ENCODE assay signal across 18 cellular contexts in the genomic region with DNA sequence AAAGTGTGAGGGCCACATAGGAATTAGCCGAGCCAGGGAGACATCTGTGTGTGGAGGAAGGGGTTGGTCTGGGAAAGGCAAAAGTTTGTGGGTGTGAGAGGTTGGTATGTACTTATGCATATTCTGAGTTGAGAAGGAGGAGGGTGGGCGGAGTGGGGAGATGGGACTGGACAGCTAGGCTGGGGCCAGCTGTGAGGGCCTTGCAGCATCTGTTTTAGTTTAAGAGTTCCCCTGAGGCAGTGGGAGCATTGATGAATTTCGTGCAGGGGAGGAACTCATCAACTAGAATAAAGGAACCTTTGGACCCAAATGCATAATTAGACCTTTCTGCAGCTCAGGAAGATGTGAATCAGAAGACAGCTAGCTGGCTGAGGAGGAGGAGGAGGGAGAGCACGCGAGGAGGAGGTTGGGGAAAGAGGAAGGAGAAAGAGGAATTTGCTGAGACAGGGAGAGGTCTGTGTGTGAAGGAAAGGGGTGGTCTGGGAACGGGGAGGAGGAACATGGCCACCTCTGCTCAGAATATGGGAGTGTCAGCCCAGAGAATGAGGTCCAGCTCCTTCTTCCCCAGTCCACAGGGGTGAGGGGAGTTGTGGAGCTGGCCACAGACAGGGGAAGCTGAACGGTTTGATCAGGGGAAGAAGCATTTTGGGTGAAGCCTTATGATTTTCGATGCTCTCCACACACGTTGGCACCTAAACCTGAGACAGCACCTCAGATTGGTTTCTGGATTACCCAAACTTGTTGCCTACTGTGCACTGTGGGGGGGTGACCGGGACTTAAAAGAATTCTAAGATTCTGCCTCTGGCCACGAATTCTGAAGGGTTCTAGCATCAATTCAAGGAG. TPM values are rescaled to one million over a fixed set of nuclear protein-coding genes. Genes with fewer than 3 reads are reported as not detected.
DNase-seq lines count a peak whose midpoint lies in the region; ATAC-seq and TF ChIP-seq lines count a peak whose summit lies in the region.
"Had no signal": no experiment of that assay in that cellular context is flagged by ENCODE, and none has a peak within 500 bp of the region (broad histone marks: within the 10 kb centered on the region; RNA-seq: fewer than 3 reads in every experiment).

No MANE protein-coding gene starts in this region.

- peaks cover 38% of the 10 kb centered on the region for H3K27me3 Mint-ChIP-seq in progenitor cell of endocrine pancreas

- TF ChIP-seq CTCF in AG09319 (IDR thresholded peaks at IDR 0.05; ENCODE audit: low read depth, low read length) = no peak
- TF ChIP-seq CTCF in HFF-Myc (IDR thresholded peaks at IDR 0.05; ENCODE audit: low read depth, low read length, missing control alignments) = no peak
- no peak for TF ChIP-seq CTCF in progenitor cell of endocrine pancreas (IDR thresholded peaks at IDR 0.05; ENCODE audit: unreplicated experiment)

- no peaks in the 10 kb centered on the region for H3K36me3 Mint-ChIP-seq in progenitor cell of endocrine pancreas (ENCODE audit: insufficient read depth)

- H3K4me1 Mint-ChIP-seq in progenitor cell of endocrine pancreas (ENCODE audit: low read depth) = peaks cover 1% of the 10 kb centered on the region

- H3K4me3 ChIP-seq in HFF-Myc (replicated peaks; ENCODE audit: low read depth, low read length) = no peak overlapping the region
- H3K4me3 ChIP-seq: gastrocnemius medialis, ovary, transverse colon had no signal

- H3K4me3 Mint-ChIP-seq in progenitor cell of endocrine pancreas (ENCODE audit: low read depth) = no peak overlapping the region

- DNase-seq in AG09319 (ENCODE audit: extremely low read depth, low read depth) (peak; percentile 76), HFF-Myc (ENCODE audit: extremely low read depth, low read depth) (peak; percentile 70), SKM-1 treated with dmso at 0.1 percent for 144 hours (lab: John Stamatoyannopoulos, UW; ENCODE audit: unreplicated experiment) (peak; percentile 85), medulla oblongata (ENCODE audit: extremely low spot score) (peak; percentile 54), SK-N-DZ (ENCODE audit: low spot score) (no peak), progenitor cell of endocrine pancreas (ENCODE audit: low spot score, unreplicated experiment) (no peak)
- DNase-seq in stimulated activated CD4-positive, alpha-beta T cell treated with anti-CD3 and anti-CD28 coated beads, Interleukin-2, amount 100 ng/mL, for 48 hours = no peak
- DNase-seq: gastrocnemius medialis, mesendoderm, NCI-H2171, ovary, transverse colon had no signal

- no peak overlapping the region for H3K27ac Mint-ChIP-seq in progenitor cell of endocrine pancreas

- H3K9me3 Mint-ChIP-seq in progenitor cell of endocrine pancreas (ENCODE audit: low read depth) = no peaks in the 10 kb centered on the region

- no peak for ATAC-seq in GM18909 (IDR thresholded peaks at IDR 0.05; ENCODE audit: poor library complexity, unreplicated experiment)
- ATAC-seq: gastrocnemius medialis had no signal

RNA-seq across cellular contexts. Expression of gene MYOG, which starts 27.8 kb away (rescaled TPM):
- polyA plus RNA-seq in SK-N-DZ (2014; cell fraction: cytosol; rRNA removed) = 2.4 and 3.5 TPM in 2 replicates
- 0.22 and 1.6 TPM in 2 replicates for polyA plus RNA-seq in SK-N-DZ (2014; cell fraction: nucleus; rRNA removed)
- total RNA-seq in progenitor cell of endocrine pancreas = not detected in 2 replicates
- total RNA-seq: astrocyte, dermis microvascular lymphatic vessel endothelial cell, H1, M059J, ovary, transverse colon had no signal
- polyA plus RNA-seq: AG04450, H1, ovary had no signal

RNA-seq across cellular contexts. Expression of gene PPFIA4, which starts 31.8 kb away (rescaled TPM):
- polyA plus RNA-seq in SK-N-DZ (2014; cell fraction: cytosol; rRNA removed) = 0.83 and 0.97 TPM in 2 replicates
- polyA plus RNA-seq in SK-N-DZ (2014; cell fraction: nucleus; rRNA removed) = 20.8 and 22.8 TPM in 2 replicates
- 0.87 and 1.2 TPM in 2 replicates for total RNA-seq in progenitor cell of endocrine pancreas

RNA-seq across cellular contexts. Expression of gene TMEM183A, which starts 50.9 kb away (rescaled TPM):
- polyA plus RNA-seq in SK-N-DZ (2014; cell fraction: cytosol; rRNA removed) = 82.7 and 88.3 TPM in 2 replicates
- polyA plus RNA-seq in SK-N-DZ (2014; cell fraction: nucleus; rRNA removed) = 97.1 and 135 TPM in 2 replicates
- total RNA-seq in progenitor cell of endocrine pancreas = 74.3 and 77.4 TPM in 2 replicates

Comparison
In these comparisons a context has a peak if more than half of its experiments do, and no peak if none do; other contexts are left out.
1. DNase-seq: peak in AG09319 (single experiment), HFF-Myc (single experiment), SKM-1 treated with dmso at 0.1 percent for 144 hours (single experiment) and medulla oblongata (single experiment); none in SK-N-DZ (single experiment), progenitor cell of endocrine pancreas (single experiment) and stimulated activated CD4-positive, alpha-beta T cell treated with anti-CD3 and anti-CD28 coated beads, Interleukin-2, amount 100 ng/mL, for 48 hours (0 of 2).